Comparison of ENCODE assay signal across 39 cellular contexts in genomic region chr4:97990409-97990808, GRCh38.
"Had no signal": no experiment of that assay in that cellular context is flagged by ENCODE, and none has a peak within 500 bp of the region (broad histone marks: within the 10 kb centered on the region; RNA-seq: fewer than 3 reads in every experiment).

No MANE protein-coding gene starts in this region.

- H3K27ac Mint-ChIP-seq: activated naive CD4-positive, alpha-beta T cell treated with anti-CD3 and anti-CD28 coated beads for 36 hours; activated naive CD4-positive, alpha-beta T cell treated with anti-CD3 and anti-CD28 coated beads, Interleukin-2, amount 10 ng/mL, durations not matched to agents 7 days and 5 days; activated naive CD4-positive, alpha-beta T cell treated with anti-CD3 and anti-CD28 coated beads, Interleukin-2, amount 50 U/mL, for 72 hours; activated naive CD8-positive, alpha-beta T cell; activated naive CD8-positive, alpha-beta T cell treated with anti-CD3 and anti-CD28 coated beads for 36 hours; activated naive CD8-positive, alpha-beta T cell treated with anti-CD3 and anti-CD28 coated beads, Interleukin-2, amount 10 ng/mL, durations not matched to agents 7 days and 5 days; activated naive CD8-positive, alpha-beta T cell treated with anti-CD3 and anti-CD28 coated beads, Interleukin-2, amount 50 U/mL, for 24 hours; activated T-cell treated with anti-CD3 and anti-CD28 coated beads, Interleukin-2, amount 50 U/mL, for 24 hours; activated T-cell treated with anti-CD3 and anti-CD28 coated beads, Interleukin-2, amount 50 U/mL, for 72 hours; activated T-helper 1 cell treated with anti-CD3 and anti-CD28 coated beads, Interleukin-12 subunit alpha, Interleukin-12 subunit beta, Interleukin-2, Interleukin-4 antibody, amounts not matched to agents 30 ng/mL and 10 ng/mL and 1 ng/mL, durations not matched to agents 14 hours and 24 hours and 36 hours; activated T-helper 17 cell treated with anti-CD3 and anti-CD28 coated beads, Interleukin-2, amount 50 U/mL, for 72 hours; activated T-helper 2 cell treated with anti-CD3 and anti-CD28 coated beads, Interferon-gamma antibody, Interleukin-2, Interleukin-4, amounts not matched to agents 10 μg/mL and 5 μg/mL and 100 μg/mL, durations not matched to agents 14 hours and 24 hours and 36 hours; brain had no signal

- DNase-seq: activated effector memory CD4-positive, alpha-beta T cell treated with anti-CD3 and anti-CD28 coated beads, Interleukin-2, amount 50 U/mL, for 16 hours; activated effector memory CD4-positive, alpha-beta T cell treated with Interleukin-2 at 50 U/mL for 16 hours; activated gamma-delta T cell; activated gamma-delta T cell treated with Interleukin-2 at 50 U/mL for 16 hours; activated naive CD4-positive, alpha-beta T cell; activated naive CD4-positive, alpha-beta T cell treated with anti-CD3 and anti-CD28 coated beads for 36 hours; activated naive CD4-positive, alpha-beta T cell treated with anti-CD3 and anti-CD28 coated beads, Interleukin-2, amount 10 ng/mL, durations not matched to agents 7 days and 5 days; activated naive CD4-positive, alpha-beta T cell treated with anti-CD3 and anti-CD28 coated beads, Interleukin-2, amount 50 U/mL, for 16 hours; activated naive CD4-positive, alpha-beta T cell treated with Interleukin-2 at 50 U/mL for 16 hours; activated naive CD8-positive, alpha-beta T cell treated with anti-CD3 and anti-CD28 coated beads for 36 hours; activated naive CD8-positive, alpha-beta T cell treated with anti-CD3 and anti-CD28 coated beads, Interleukin-2, amount 10 ng/mL, durations not matched to agents 7 days and 5 days; activated naive CD8-positive, alpha-beta T cell treated with anti-CD3 and anti-CD28 coated beads, Interleukin-2, amount 50 U/mL, for 24 hours; activated T-cell treated with anti-CD3 and anti-CD28 coated beads, Interleukin-2, amount 50 U/mL, for 24 hours; activated T-cell treated with anti-CD3 and anti-CD28 coated beads, Interleukin-2, amount 50 U/mL, for 4 hours; activated T-cell treated with anti-CD3 and anti-CD28 coated beads, Interleukin-2, amount 50 U/mL, for 48 hours; activated T-cell treated with anti-CD3 and anti-CD28 coated beads, Interleukin-2, amount 50 U/mL, for 72 hours; adrenal gland; amniotic stem cell; amygdala; anterior cingulate cortex; aorta; body of pancreas; brain microvascular endothelial cell; caudate nucleus; central memory CD4-positive, alpha-beta T cell; cerebellar nuclear complex had no signal

- H3K9me3 Mint-ChIP-seq: activated naive CD8-positive, alpha-beta T cell treated with anti-CD3 and anti-CD28 coated beads, Interleukin-2, amount 10 ng/mL, durations not matched to agents 7 days and 5 days; activated T-helper 2 cell treated with anti-CD3 and anti-CD28 coated beads, Interferon-gamma antibody, Interleukin-2, Interleukin-4, amounts not matched to agents 10 μg/mL and 5 μg/mL and 100 μg/mL, durations not matched to agents 14 hours and 24 hours and 36 hours had no signal

- ATAC-seq: activated naive CD4-positive, alpha-beta T cell treated with anti-CD3 and anti-CD28 coated beads, Interleukin-2, amount 50 U/mL, for 72 hours; activated naive CD8-positive, alpha-beta T cell treated with anti-CD3 and anti-CD28 coated beads, Interleukin-2, amount 50 U/mL, for 24 hours; activated T-cell treated with anti-CD3 and anti-CD28 coated beads, Interleukin-2, amount 50 U/mL, for 4 hours; activated T-cell treated with anti-CD3 and anti-CD28 coated beads, Interleukin-2, amount 50 U/mL, for 72 hours; activated T-helper 17 cell treated with anti-CD3 and anti-CD28 coated beads, Interleukin-2, amount 50 U/mL, for 72 hours; body of pancreas had no signal

- FAIRE-seq: astrocyte, bronchial epithelial cell had no signal

- H3K4me3 Mint-ChIP-seq: activated naive CD4-positive, alpha-beta T cell treated with anti-CD3 and anti-CD28 coated beads for 36 hours; activated naive CD4-positive, alpha-beta T cell treated with anti-CD3 and anti-CD28 coated beads, Interleukin-2, amount 10 ng/mL, durations not matched to agents 7 days and 5 days; activated naive CD4-positive, alpha-beta T cell treated with anti-CD3 and anti-CD28 coated beads, Interleukin-2, amount 50 U/mL, for 24 hours; activated naive CD8-positive, alpha-beta T cell; activated naive CD8-positive, alpha-beta T cell treated with anti-CD3 and anti-CD28 coated beads for 36 hours; activated naive CD8-positive, alpha-beta T cell treated with anti-CD3 and anti-CD28 coated beads, Interleukin-2, amount 10 ng/mL, durations not matched to agents 7 days and 5 days; activated naive CD8-positive, alpha-beta T cell treated with anti-CD3 and anti-CD28 coated beads, Interleukin-2, amount 50 U/mL, for 24 hours; activated T-cell treated with anti-CD3 and anti-CD28 coated beads, Interleukin-2, amount 50 U/mL, for 24 hours; activated T-cell treated with anti-CD3 and anti-CD28 coated beads, Interleukin-2, amount 50 U/mL, for 4 hours; activated T-cell treated with anti-CD3 and anti-CD28 coated beads, Interleukin-2, amount 50 U/mL, for 72 hours; activated T-helper 1 cell treated with anti-CD3 and anti-CD28 coated beads, Interleukin-12 subunit alpha, Interleukin-12 subunit beta, Interleukin-2, Interleukin-4 antibody, amounts not matched to agents 30 ng/mL and 10 ng/mL and 1 ng/mL, durations not matched to agents 14 hours and 24 hours and 36 hours; activated T-helper 17 cell treated with anti-CD3 and anti-CD28 coated beads, Interleukin-2, amount 50 U/mL, for 72 hours; brain; central memory CD8-positive, alpha-beta T cell had no signal

- H3K9me3 ChIP-seq: adrenal gland, body of pancreas had no signal

- H3K27ac ChIP-seq: adrenal gland, ascending aorta, body of pancreas, brain microvascular endothelial cell, breast epithelium, cardiac muscle cell had no signal

- H3K4me1 ChIP-seq: adrenal gland, ascending aorta, body of pancreas, breast epithelium had no signal

- H3K27me3 ChIP-seq: adrenal gland, ascending aorta, body of pancreas, brain microvascular endothelial cell, breast epithelium, cardiac muscle cell had no signal

- H3K36me3 ChIP-seq: adrenal gland, ascending aorta, brain microvascular endothelial cell, breast epithelium, cardiac muscle cell had no signal

- H3K36me3 Mint-ChIP-seq: activated naive CD4-positive, alpha-beta T cell treated with anti-CD3 and anti-CD28 coated beads, Interleukin-2, amount 10 ng/mL, durations not matched to agents 7 days and 5 days; activated naive CD4-positive, alpha-beta T cell treated with anti-CD3 and anti-CD28 coated beads, Interleukin-2, amount 50 U/mL, for 24 hours; activated naive CD8-positive, alpha-beta T cell; activated naive CD8-positive, alpha-beta T cell treated with anti-CD3 and anti-CD28 coated beads for 36 hours; activated naive CD8-positive, alpha-beta T cell treated with anti-CD3 and anti-CD28 coated beads, Interleukin-2, amount 10 ng/mL, durations not matched to agents 7 days and 5 days; brain had no signal

- H3K4me3 ChIP-seq: adrenal gland, ascending aorta, body of pancreas, breast epithelium, cardiac muscle cell had no signal

- H3K27me3 Mint-ChIP-seq: activated naive CD4-positive, alpha-beta T cell treated with anti-CD3 and anti-CD28 coated beads, Interleukin-2, amount 10 ng/mL, durations not matched to agents 7 days and 5 days; activated naive CD4-positive, alpha-beta T cell treated with anti-CD3 and anti-CD28 coated beads, Interleukin-2, amount 50 U/mL, for 24 hours; activated naive CD8-positive, alpha-beta T cell; activated naive CD8-positive, alpha-beta T cell treated with anti-CD3 and anti-CD28 coated beads, Interleukin-2, amount 10 ng/mL, durations not matched to agents 7 days and 5 days; activated naive CD8-positive, alpha-beta T cell treated with anti-CD3 and anti-CD28 coated beads, Interleukin-2, amount 50 U/mL, for 24 hours; activated T-cell treated with anti-CD3 and anti-CD28 coated beads, Interleukin-2, amount 50 U/mL, for 24 hours; activated T-helper 17 cell treated with anti-CD3 and anti-CD28 coated beads, Interleukin-2, amount 50 U/mL, for 72 hours; central memory CD8-positive, alpha-beta T cell had no signal

- H3K4me1 Mint-ChIP-seq: activated naive CD4-positive, alpha-beta T cell treated with anti-CD3 and anti-CD28 coated beads, Interleukin-2, amount 10 ng/mL, durations not matched to agents 7 days and 5 days; activated naive CD4-positive, alpha-beta T cell treated with anti-CD3 and anti-CD28 coated beads, Interleukin-2, amount 50 U/mL, for 24 hours; activated naive CD8-positive, alpha-beta T cell treated with anti-CD3 and anti-CD28 coated beads, Interleukin-2, amount 10 ng/mL, durations not matched to agents 7 days and 5 days; activated naive CD8-positive, alpha-beta T cell treated with anti-CD3 and anti-CD28 coated beads, Interleukin-2, amount 50 U/mL, for 24 hours; activated T-helper 17 cell treated with anti-CD3 and anti-CD28 coated beads, Interleukin-2, amount 50 U/mL, for 72 hours; brain; central memory CD8-positive, alpha-beta T cell had no signal
